ENCODE assay signal across 16 cellular contexts in genomic region chr11:44866301-44866700, GRCh38.
A peak's percentile ranks its signal among the peaks of the same experiment; 100 is the strongest.
DNase-seq lines count a peak whose midpoint lies in the region; ATAC-seq, FAIRE-seq and TF ChIP-seq lines count a peak whose summit lies in the region.
"Had no signal": no experiment of that assay in that cellular context is flagged by ENCODE, and none has a peak within 500 bp of the region (broad histone marks: within the 10 kb centered on the region; RNA-seq: fewer than 3 reads in every experiment).

No MANE protein-coding gene starts in this region.

- H3K36me3 ChIP-seq in left ventricle myocardium inferior (no peaks in the 10 kb centered on the region), H1 (ENCODE audit: control insufficient read depth in 2 of 4, insufficient read depth in 4 of 4, low read length in 3 of 4) (no peaks in the 10 kb centered on the region), sigmoid colon (no peaks in the 10 kb centered on the region), HepG2 (replicated peaks in 1 of 2; ENCODE audit: control insufficient read depth in 1 of 2, insufficient read depth in 2 of 2, low read length in 2 of 2) (no peaks in the 10 kb centered on the region)
- H3K36me3 ChIP-seq: BLaER1 treated with 17β-estradiol and CSF1 and Interleukin-3, amounts not matched to agents 10 nM and 100 nM had no signal

- TF ChIP-seq CTCF in left ventricle myocardium inferior (IDR thresholded peaks at IDR 0.05; ENCODE audit: borderline replicate concordance) = no peak
- no peak for TF ChIP-seq CTCF in H1 (IDR thresholded peaks at IDR 0.05; ENCODE audit: control extremely low read depth in 1 of 3, insufficient read depth in 1 of 3, low read depth in 1 of 3, low read length in 3 of 3)
- no peak for TF ChIP-seq CTCF in sigmoid colon (IDR thresholded peaks at IDR 0.05)
- TF ChIP-seq CTCF in natural killer cell (IDR thresholded peaks at IDR 0.05) = no peak
- no peak for TF ChIP-seq CTCF in HepG2 (CRISPR knock-in tag; IDR thresholded peaks at IDR 0.05)

- H3K4me1 ChIP-seq in left ventricle myocardium inferior (peaks cover 71% of the 10 kb centered on the region), H1 (replicated peaks in 1 of 4; ENCODE audit: control insufficient read depth in 3 of 4, insufficient read depth in 4 of 4, low read length in 3 of 4) (peaks cover 19 to 31% (median 23%) of the 10 kb centered on the region in 4 experiments), sigmoid colon (peaks cover 0 to 79% (median 60%) of the 10 kb centered on the region in 4 donors), HepG2 (ENCODE audit: insufficient read depth, low read length) (no peaks in the 10 kb centered on the region)

- H3K23ac ChIP-seq in H1 (ENCODE audit: insufficient read length) = no peak overlapping the region

- peaks cover 50 to 69% of the 10 kb centered on the region in 2 donors for H3K27me3 Mint-ChIP-seq in natural killer cell (ENCODE audit: low read depth in 2 of 2)
- H3K27me3 Mint-ChIP-seq: CD8-positive, alpha-beta memory T cell had no signal

- peaks cover 5% of the 10 kb centered on the region for H3K9me3 ChIP-seq in left ventricle myocardium inferior (replicated peaks)
- H3K9me3 ChIP-seq in H1 (ENCODE audit: insufficient read depth in 2 of 2, low read depth in 1 of 2, low read length in 1 of 2) = no peaks in the 10 kb centered on the region
- no peaks in the 10 kb centered on the region for H3K9me3 ChIP-seq in sigmoid colon
- H3K9me3 ChIP-seq in HepG2 (ENCODE audit: low read length) = no peaks in the 10 kb centered on the region
- H3K9me3 ChIP-seq: A549 had no signal

- TF ChIP-seq POLR2A in H1 (IDR thresholded peaks at IDR 0.05; ENCODE audit: control extremely low read depth in 1 of 2, low read depth in 2 of 2, low read length in 2 of 2) (no peak), sigmoid colon (IDR thresholded peaks at IDR 0.05) (no peak), HepG2 (IDR thresholded peaks at IDR 0.05; ENCODE audit: insufficient read depth in 1 of 2, low read depth in 2 of 2, low read length in 2 of 2) (no peak)

- H3K27ac Mint-ChIP-seq in natural killer cell = no peak overlapping the region
- H3K27ac Mint-ChIP-seq: CD8-positive, alpha-beta memory T cell; IgD-negative memory B cell had no signal

- no peak overlapping the region; the same call in 1 of the 2 replicates for H3K18ac ChIP-seq in H1 (ENCODE audit: extremely low read depth, low read length)

- H2BK20ac ChIP-seq in H1 (ENCODE audit: low read length) = peak overlapping the region; percentile 61; the same call in 1 of the 2 replicates

- TF ChIP-seq RAD21 in H1 (IDR thresholded peaks at IDR 0.05 in 1 of 2, conservative IDR thresholded peaks at IDR 0.05 in 1 of 2; ENCODE audit: low read depth in 2 of 2, low read length in 2 of 2) (no peak), HepG2 (CRISPR knock-in tag; IDR thresholded peaks at IDR 0.05) (no peak)

- no peaks in the 10 kb centered on the region for H4K20me1 ChIP-seq in H1 (replicated peaks in 1 of 2; ENCODE audit: control insufficient read depth in 1 of 2, insufficient read depth in 2 of 2, low read length in 2 of 2)
- H4K20me1 ChIP-seq in HepG2 (ENCODE audit: insufficient read depth, low read length) = no peaks in the 10 kb centered on the region

- H3K56ac ChIP-seq in H1 (replicated peaks; ENCODE audit: insufficient read length, low read depth, low read length) = no peak overlapping the region

- H3K4ac ChIP-seq in H1 (replicated peaks; ENCODE audit: insufficient read length, low read depth, low read length) = peak overlapping the region; percentile 8

- H3K4me1 Mint-ChIP-seq in natural killer cell = peaks cover 30 to 42% of the 10 kb centered on the region in 2 donors

- peak overlapping the region; percentile 4; the same call in 1 of the 2 replicates for H2BK12ac ChIP-seq in H1 (ENCODE audit: low read depth, low read length)

- POLR2A ChIA-PET in H1 (lab: Charles Lee; ENCODE audit: partially characterized antibody) = no interaction called here
- POLR2A ChIA-PET in HepG2 (lab: Yijun Ruan, JAX) = no interaction called here

- H3K9ac ChIP-seq in H1 (replicated peaks in 1 of 4; ENCODE audit: extremely low read depth in 1 of 4, low read depth in 3 of 4, low read length in 3 of 4) (no peak overlapping the region), HepG2 (ENCODE audit: insufficient read depth, low read depth, low read length) (no peak overlapping the region)
- H3K9ac ChIP-seq: BLaER1 treated with 17β-estradiol and CSF1 and Interleukin-3, amounts not matched to agents 10 nM and 100 nM had no signal

- H3K27ac ChIP-seq in left ventricle myocardium inferior (replicated peaks) (peak overlapping the region; percentile 77), H1 (ENCODE audit: low read depth, low read length) (no peak overlapping the region), sigmoid colon (peak overlapping the region; percentile 91 to 97 (median 95)), HepG2 (ENCODE audit: extremely low read length, insufficient read depth, low read length) (no peak overlapping the region)
- H3K27ac ChIP-seq: BLaER1 treated with 17β-estradiol and CSF1 and Interleukin-3, amounts not matched to agents 10 nM and 100 nM had no signal

- H2BK120ac ChIP-seq in H1 (replicated peaks; ENCODE audit: low read depth, low read length) = no peak overlapping the region

- H2AFZ ChIP-seq in H1 (ENCODE audit: low read length) (no peak overlapping the region), HepG2 (ENCODE audit: low read length) (no peak overlapping the region)

- peak overlapping the region; percentile 28 for H4K91ac ChIP-seq in H1 (replicated peaks; ENCODE audit: insufficient read length, low read length)

- 0 out of 2 replicates have a peak overlapping the region, but pooled peaks have one; percentile 46 for H2BK15ac ChIP-seq in H1 (ENCODE audit: low read length)

- H3K4me3 ChIP-seq in left ventricle myocardium inferior = no peak overlapping the region
- H3K4me3 ChIP-seq in H1 (ENCODE audit: extremely low read depth in 1 of 4, insufficient read depth in 2 of 4, low read depth in 3 of 4, low read length in 4 of 4) = no peak overlapping the region
- H3K4me3 ChIP-seq in sigmoid colon = no peak overlapping the region
- no peak overlapping the region for H3K4me3 ChIP-seq in HepG2 (replicated peaks in 1 of 3; ENCODE audit: insufficient read depth in 1 of 3, low read depth in 2 of 3, low read length in 3 of 3)
- H3K4me3 ChIP-seq: A549; BLaER1 treated with 17β-estradiol and CSF1 and Interleukin-3, amounts not matched to agents 10 nM and 100 nM had no signal

- no peak overlapping the region for H3K4me2 ChIP-seq in H1 (ENCODE audit: insufficient read depth in 1 of 2, low read depth in 2 of 2, low read length in 2 of 2)
- no peak overlapping the region for H3K4me2 ChIP-seq in HepG2 (ENCODE audit: low read depth, low read length)
- H3K4me2 ChIP-seq: BLaER1 treated with 17β-estradiol and CSF1 and Interleukin-3, amounts not matched to agents 10 nM and 100 nM had no signal

- no peak overlapping the region for H2BK5ac ChIP-seq in H1 (ENCODE audit: low read depth, low read length)

- no peak for ATAC-seq in Right ventricle myocardium inferior
- ATAC-seq in natural killer cell = no peak
- no peak for ATAC-seq in HepG2
- ATAC-seq: A549 had no signal

- no peaks in the 10 kb centered on the region for H3K36me3 Mint-ChIP-seq in natural killer cell

- no peaks in the 10 kb centered on the region for H3K23me2 ChIP-seq in H1 (ENCODE audit: low read depth, low read length)

- H3K79me1 ChIP-seq in H1 (ENCODE audit: low read depth, low read length) = no peaks in the 10 kb centered on the region

- CTCF ChIA-PET in H1 (lab: Charles Lee; ENCODE audit: partially characterized antibody) (interaction anchor here (0.7 to 2.2 kb wide), 6 partner anchors 29 to 244 kb away, joined by 4 to 7 read pairs (median 4); no protein-coding TSS in a partner anchor), HepG2 (lab: Yijun Ruan, JAX; ENCODE audit: low intra/inter-chr PET ratio, low total read pairs) (no interaction called here)

- FAIRE-seq in H1 (lab: Jason Lieb, UNC) (no peak), HepG2 (lab: Jason Lieb, UNC) (no peak)
- FAIRE-seq: A549, D721Med had no signal

- no TSS peak for BruUV-seq in HepG2 (replicated peaks; lab: Mats Ljungman, UMichigan)

- intact Hi-C loops in left ventricle myocardium inferior (cut with micrococcal nuclease) (no loop called here), Right ventricle myocardium inferior (cut with DNase I) (no loop called here), sigmoid colon (cut with DNase I) (loop anchor here (5.0 kb wide), 1 partner anchor 89 kb away; no protein-coding TSS in a partner anchor), natural killer cell (cut with micrococcal nuclease) (no loop called here), HepG2 (cut with micrococcal nuclease; ENCODE audit: unreplicated experiment) (no loop called here)

- H3K27me3 ChIP-seq in left ventricle myocardium inferior (ENCODE audit: low read depth) = no peaks in the 10 kb centered on the region
- H3K27me3 ChIP-seq in H1 (replicated peaks in 1 of 4; ENCODE audit: control insufficient read depth in 3 of 4, extremely low read depth in 1 of 4, insufficient read depth in 3 of 4, low read length in 3 of 4) = no peaks in the 10 kb centered on the region
- H3K27me3 ChIP-seq in sigmoid colon = no peaks in the 10 kb centered on the region
- H3K27me3 ChIP-seq in HepG2 (ENCODE audit: control insufficient read depth in 1 of 2, insufficient read depth in 2 of 2, low read length in 2 of 2) = peaks cover 3 to 12% of the 10 kb centered on the region in 2 experiments; a peak in 2 of 5 replicates

- H4K8ac ChIP-seq in H1 (ENCODE audit: extremely low read depth, insufficient read depth, low read length) = no peak overlapping the region

- H4K5ac ChIP-seq in H1 (ENCODE audit: insufficient read length, low read depth, low read length) = no peak overlapping the region

- H3K79me2 ChIP-seq in H1 (ENCODE audit: control insufficient read depth in 1 of 2, insufficient read depth in 2 of 2, low read length in 2 of 2) = no peaks in the 10 kb centered on the region
- no peaks in the 10 kb centered on the region for H3K79me2 ChIP-seq in HepG2 (ENCODE audit: insufficient read depth, low read length)

- H3K4me3 Mint-ChIP-seq in natural killer cell = no peak overlapping the region
- H3K4me3 Mint-ChIP-seq: CD8-positive, alpha-beta memory T cell; IgD-negative memory B cell had no signal

- in situ Hi-C loops in HepG2 (cut with HindIII; ENCODE audit: extremely low pct_ligation_motif_present, low pct_unique_long_range_greater_than_20kb) = no loop called here

- H3K14ac ChIP-seq in H1 (ENCODE audit: insufficient read length) = no peak overlapping the region

- no peak for TF ChIP-seq EP300 in H1 (IDR thresholded peaks at IDR 0.05; ENCODE audit: borderline replicate concordance in 1 of 2, low read depth in 2 of 2, low read length in 2 of 2)
- no peak for TF ChIP-seq EP300 in sigmoid colon (IDR thresholded peaks at IDR 0.05)
- no peak for TF ChIP-seq EP300 in HepG2 (IDR thresholded peaks at IDR 0.05; ENCODE audit: low read depth in 2 of 2, low read length in 2 of 2)
- TF ChIP-seq EP300 in HepG2 (CRISPR knock-in tag; IDR thresholded peaks at IDR 0.05; ENCODE audit: borderline replicate concordance) = no peak

- DNase-seq in left ventricle myocardium inferior (no peak), Right ventricle myocardium inferior (ENCODE audit: missing footprints) (no peak), NCI-H1105 treated with DMSO at 0.1 percent for 48 hours (lab: John Stamatoyannopoulos, UW) (peak; percentile 68), H1 (ENCODE audit: low read depth in 1 of 2, low spot score in 2 of 2) (no peak), sigmoid colon (no peak), natural killer cell (no peak), HepG2 (ENCODE audit: low spot score) (no peak), putamen (ENCODE audit: low spot score) (no peak)
- DNase-seq: CD8-positive, alpha-beta memory T cell; H7; NCI-H1436; OCI-M1 had no signal

- H2AK5ac ChIP-seq in H1 (ENCODE audit: low read depth, low read length) = peak overlapping the region; percentile 18; the same call in 1 of the 2 replicates

- WGBS in H1 (ENCODE audit: extremely low coverage in 1 of 2, insufficient coverage in 1 of 2, insufficient read length in 1 of 2, insufficient replicate concordance in 2 of 2, low coverage in 1 of 2, low lambda C conversion rate in 2 of 2, missing lambda C conversion rate in 1 of 2), 2 experiments = 90% methylated on average over 6 of the region's 6 CpGs; no CpG with 5 or more reads in 1 of the 2 experiments
- WGBS in sigmoid colon, 2 donors = 69 to 86% methylated on average over 6 of the region's 6 CpGs
- WGBS in HepG2 (ENCODE audit: low lambda C conversion rate) = 0% methylated on average over 2 of the region's 6 CpGs

- H3K9me3 Mint-ChIP-seq in natural killer cell = no peaks in the 10 kb centered on the region
- H3K9me3 Mint-ChIP-seq: IgD-negative memory B cell had no signal

Comparison
In these comparisons a context has a peak if more than half of its experiments do, and no peak if none do; other contexts are left out.
1. H3K27ac ChIP-seq: peak in left ventricle myocardium inferior (single experiment) and sigmoid colon (4 of 4); none in H1 (single experiment) and HepG2 (single experiment).